Comparison of ENCODE assay signal across 1 cellular context in the genomic region with DNA sequence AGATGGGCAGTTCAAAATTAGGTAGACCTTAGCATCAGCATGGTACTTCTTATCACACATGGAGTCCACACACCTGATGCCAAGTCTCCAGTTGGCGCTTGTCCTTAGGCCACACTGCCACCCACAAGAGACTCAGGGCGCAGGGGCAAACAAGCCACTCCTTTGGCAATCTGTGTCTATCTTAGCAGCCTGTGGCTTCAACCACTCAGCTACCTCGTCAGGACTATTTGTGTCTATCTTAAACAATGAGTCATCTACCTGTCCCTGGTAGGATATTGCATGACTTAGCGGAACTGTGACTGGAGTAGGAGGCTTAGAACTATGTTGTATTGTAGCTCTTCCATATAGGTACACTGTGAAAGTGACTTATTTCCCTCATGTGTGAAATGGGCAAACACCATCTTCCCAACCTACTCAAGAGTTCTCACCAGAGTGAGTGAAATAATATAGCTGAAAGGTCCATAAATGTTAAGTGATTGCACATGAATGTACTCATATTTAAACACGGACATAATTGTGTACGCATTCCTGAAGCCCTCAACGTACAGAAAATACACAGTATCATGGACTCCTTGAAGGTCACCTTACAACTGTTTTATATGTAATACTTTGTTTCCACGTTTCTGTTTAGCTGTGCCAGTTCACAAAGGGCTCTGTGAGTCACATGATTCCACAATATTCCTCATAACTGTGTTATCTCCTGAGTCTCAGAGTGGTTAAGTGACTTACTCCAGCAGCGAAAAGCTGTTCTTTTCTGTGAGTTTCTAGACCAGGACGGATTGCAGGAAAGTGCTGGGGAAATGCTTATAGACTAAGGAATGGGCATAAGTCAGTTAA.
TF ChIP-seq lines count a peak whose summit lies in the region.

No MANE protein-coding gene starts in this region.

TF ChIP-seq in HCT116, 20 proteins besides CTCF, POLR2A, EP300 and RAD21 (continued from another document):
- TF ChIP-seq, protein P1, sequence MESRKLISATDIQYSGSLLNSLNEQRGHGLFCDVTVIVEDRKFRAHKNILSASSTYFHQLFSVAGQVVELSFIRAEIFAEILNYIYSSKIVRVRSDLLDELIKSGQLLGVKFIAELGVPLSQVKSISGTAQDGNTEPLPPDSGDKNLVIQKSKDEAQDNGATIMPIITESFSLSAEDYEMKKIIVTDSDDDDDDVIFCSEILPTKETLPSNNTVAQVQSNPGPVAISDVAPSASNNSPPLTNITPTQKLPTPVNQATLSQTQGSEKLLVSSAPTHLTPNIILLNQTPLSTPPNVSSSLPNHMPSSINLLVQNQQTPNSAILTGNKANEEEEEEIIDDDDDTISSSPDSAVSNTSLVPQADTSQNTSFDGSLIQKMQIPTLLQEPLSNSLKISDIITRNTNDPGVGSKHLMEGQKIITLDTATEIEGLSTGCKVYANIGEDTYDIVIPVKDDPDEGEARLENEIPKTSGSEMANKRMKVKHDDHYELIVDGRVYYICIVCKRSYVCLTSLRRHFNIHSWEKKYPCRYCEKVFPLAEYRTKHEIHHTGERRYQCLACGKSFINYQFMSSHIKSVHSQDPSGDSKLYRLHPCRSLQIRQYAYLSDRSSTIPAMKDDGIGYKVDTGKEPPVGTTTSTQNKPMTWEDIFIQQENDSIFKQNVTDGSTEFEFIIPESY (IDR thresholded peaks at IDR 0.05; ENCODE audit: extremely low read depth, insufficient replicate concordance, low read length), result no peak
- TF ChIP-seq SP1 (IDR thresholded peaks at IDR 0.05; ENCODE audit: low read depth) (peak; percentile 11; the same call in 1 of the 2 replicates), CBX3 (IDR thresholded peaks at IDR 0.05; ENCODE audit: low read depth) (no peak; the same call in 1 of the 2 replicates), ZFX (IDR thresholded peaks at IDR 0.05) (no peak), EZH2phosphoT487 (IDR thresholded peaks at IDR 0.05; ENCODE audit: borderline replicate concordance) (no peak), JUND (IDR thresholded peaks at IDR 0.05) (peak; percentile 66), SIN3A (IDR thresholded peaks at IDR 0.05; ENCODE audit: low read depth) (peak; percentile 32; the same call in 1 of the 2 replicates), YY1 (IDR thresholded peaks at IDR 0.05; ENCODE audit: extremely low read depth, insufficient replicate concordance, low read depth, low read length) (no peak), POLR2AphosphoS5 (IDR thresholded peaks at IDR 0.05; ENCODE audit: low read depth, low read length) (peak; percentile 35; the same call in 1 of the 2 replicates), ZNF274 (IDR thresholded peaks at IDR 0.05; ENCODE audit: low read depth, low read length) (no peak), EZH2 (IDR thresholded peaks at IDR 0.05) (no peak), EGR1 (IDR thresholded peaks at IDR 0.05; ENCODE audit: low read depth) (no peak), SRF (IDR thresholded peaks at IDR 0.05; ENCODE audit: low read depth) (no peak), FOSL1 (IDR thresholded peaks at IDR 0.05; ENCODE audit: low read depth) (peak; percentile 62), ELF1 (IDR thresholded peaks at IDR 0.05; ENCODE audit: borderline replicate concordance, low read depth) (no peak)
- TF ChIP-seq, protein P2, sequence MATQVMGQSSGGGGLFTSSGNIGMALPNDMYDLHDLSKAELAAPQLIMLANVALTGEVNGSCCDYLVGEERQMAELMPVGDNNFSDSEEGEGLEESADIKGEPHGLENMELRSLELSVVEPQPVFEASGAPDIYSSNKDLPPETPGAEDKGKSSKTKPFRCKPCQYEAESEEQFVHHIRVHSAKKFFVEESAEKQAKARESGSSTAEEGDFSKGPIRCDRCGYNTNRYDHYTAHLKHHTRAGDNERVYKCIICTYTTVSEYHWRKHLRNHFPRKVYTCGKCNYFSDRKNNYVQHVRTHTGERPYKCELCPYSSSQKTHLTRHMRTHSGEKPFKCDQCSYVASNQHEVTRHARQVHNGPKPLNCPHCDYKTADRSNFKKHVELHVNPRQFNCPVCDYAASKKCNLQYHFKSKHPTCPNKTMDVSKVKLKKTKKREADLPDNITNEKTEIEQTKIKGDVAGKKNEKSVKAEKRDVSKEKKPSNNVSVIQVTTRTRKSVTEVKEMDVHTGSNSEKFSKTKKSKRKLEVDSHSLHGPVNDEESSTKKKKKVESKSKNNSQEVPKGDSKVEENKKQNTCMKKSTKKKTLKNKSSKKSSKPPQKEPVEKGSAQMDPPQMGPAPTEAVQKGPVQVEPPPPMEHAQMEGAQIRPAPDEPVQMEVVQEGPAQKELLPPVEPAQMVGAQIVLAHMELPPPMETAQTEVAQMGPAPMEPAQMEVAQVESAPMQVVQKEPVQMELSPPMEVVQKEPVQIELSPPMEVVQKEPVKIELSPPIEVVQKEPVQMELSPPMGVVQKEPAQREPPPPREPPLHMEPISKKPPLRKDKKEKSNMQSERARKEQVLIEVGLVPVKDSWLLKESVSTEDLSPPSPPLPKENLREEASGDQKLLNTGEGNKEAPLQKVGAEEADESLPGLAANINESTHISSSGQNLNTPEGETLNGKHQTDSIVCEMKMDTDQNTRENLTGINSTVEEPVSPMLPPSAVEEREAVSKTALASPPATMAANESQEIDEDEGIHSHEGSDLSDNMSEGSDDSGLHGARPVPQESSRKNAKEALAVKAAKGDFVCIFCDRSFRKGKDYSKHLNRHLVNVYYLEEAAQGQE (IDR thresholded peaks at IDR 0.05; ENCODE audit: low read depth), result no peak
- TF ChIP-seq, protein P3, sequence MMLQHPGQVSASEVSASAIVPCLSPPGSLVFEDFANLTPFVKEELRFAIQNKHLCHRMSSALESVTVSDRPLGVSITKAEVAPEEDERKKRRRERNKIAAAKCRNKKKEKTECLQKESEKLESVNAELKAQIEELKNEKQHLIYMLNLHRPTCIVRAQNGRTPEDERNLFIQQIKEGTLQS (IDR thresholded peaks at IDR 0.05), result no peak
